In the genomic region with DNA sequence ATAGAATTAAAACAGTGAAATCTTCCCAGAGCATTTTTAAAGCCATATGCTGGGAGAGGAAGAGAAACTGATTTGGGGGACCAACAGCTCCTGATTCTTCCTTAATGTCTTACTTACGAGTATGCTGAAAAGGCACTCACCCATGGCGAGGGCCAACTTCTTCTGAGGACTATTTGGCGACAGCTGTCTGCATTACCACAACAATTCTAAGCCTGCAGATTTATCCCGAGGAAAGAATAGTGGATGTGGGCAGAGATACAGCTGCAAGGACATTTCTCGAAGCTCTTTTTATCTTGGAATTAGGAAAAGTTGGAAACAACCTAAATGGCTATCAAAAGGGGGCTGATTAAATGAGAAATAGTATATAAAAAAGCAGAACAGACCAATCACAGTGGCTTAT, we compare ENCODE assay signal across 20 cellular contexts. TPM values are rescaled to one million over a fixed set of nuclear protein-coding genes. Genes with fewer than 3 reads are reported as not detected.
DNase-seq lines count a peak whose midpoint lies in the region; ATAC-seq and TF ChIP-seq lines count a peak whose summit lies in the region.
"Had no signal": no experiment of that assay in that cellular context is flagged by ENCODE, and none has a peak within 500 bp of the region (broad histone marks: within the 10 kb centered on the region; RNA-seq: fewer than 3 reads in every experiment).

No MANE protein-coding gene starts in this region.

- TF ChIP-seq CTCF in Panc1 (IDR thresholded peaks at IDR 0.05), result no peak
- no peak for TF ChIP-seq CTCF in neural crest cell (conservative IDR thresholded peaks at IDR 0.05)
- TF ChIP-seq CTCF in stomach (IDR thresholded peaks at IDR 0.05), result no peak

- in situ Hi-C loops in Panc1 (cut with HindIII; ENCODE audit: low pct_unique_long_range_greater_than_20kb, low sequenced_read_pairs), result no loop called here

- no peaks in the 10 kb centered on the region for H3K9me3 Mint-ChIP-seq in neural crest cell
- H3K9me3 Mint-ChIP-seq: activated CD4-positive, alpha-beta T cell treated with anti-CD3 and anti-CD28 coated beads, Interleukin-2, amount 10 ng/mL, durations not matched to agents 24 days and 14 days; activated naive CD4-positive, alpha-beta T cell treated with anti-CD3 and anti-CD28 coated beads for 36 hours; activated T-cell treated with anti-CD3 and anti-CD28 coated beads, Interleukin-2, amount 50 U/mL, for 72 hours; memory B cell; T-helper 2 cell treated with Interferon-gamma antibody and Interleukin-4, amounts not matched to agents 5 μg/mL and 100 μg/mL, for 36 hours had no signal

- BruUV-seq in Panc1 (replicated peaks; lab: Mats Ljungman, UMichigan), result no TSS peak

- ATAC-seq in Panc1, result no peak
- ATAC-seq: activated T-cell treated with anti-CD3 and anti-CD28 coated beads, Interleukin-2, amount 50 U/mL, for 72 hours had no signal

- POLR2A ChIA-PET in Panc1 (lab: Charles Lee), result interaction anchor here (0.5 to 1.9 kb wide), 4 partner anchors 9 to 198 kb away, joined by 3 to 9 read pairs (median 3); no protein-coding TSS in a partner anchor

- H3K27ac Mint-ChIP-seq in neural crest cell (ENCODE audit: unreplicated experiment), result peak overlapping the region; percentile 14
- H3K27ac Mint-ChIP-seq: activated CD4-positive, alpha-beta T cell treated with anti-CD3 and anti-CD28 coated beads, Interleukin-2, amount 10 ng/mL, durations not matched to agents 24 days and 14 days; activated naive CD4-positive, alpha-beta T cell treated with anti-CD3 and anti-CD28 coated beads for 36 hours; activated T-cell treated with anti-CD3 and anti-CD28 coated beads, Interleukin-2, amount 50 U/mL, for 72 hours; memory B cell; naive B cell; T-helper 2 cell treated with Interferon-gamma antibody and Interleukin-4, amounts not matched to agents 5 μg/mL and 100 μg/mL, for 36 hours had no signal

- H3K4me3 ChIP-seq in Panc1 (ENCODE audit: low read depth in 2 of 2, low read length in 2 of 2), result no peak overlapping the region
- H3K4me3 ChIP-seq in stomach, result no peak overlapping the region
- H3K4me3 ChIP-seq: HAP-1, right lobe of liver had no signal

- CTCF ChIA-PET in Panc1 (lab: Charles Lee), result no interaction called here

- H3K27me3 Mint-ChIP-seq in neural crest cell (ENCODE audit: low read depth), result no peaks in the 10 kb centered on the region

- no peak for TF ChIP-seq EP300 in stomach (IDR thresholded peaks at IDR 0.05)

- no peak overlapping the region for H3K4me3 Mint-ChIP-seq in neural crest cell
- H3K4me3 Mint-ChIP-seq: activated CD4-positive, alpha-beta T cell treated with anti-CD3 and anti-CD28 coated beads, Interleukin-2, amount 10 ng/mL, durations not matched to agents 24 days and 14 days; activated naive CD4-positive, alpha-beta T cell treated with anti-CD3 and anti-CD28 coated beads for 36 hours; activated T-cell treated with anti-CD3 and anti-CD28 coated beads, Interleukin-2, amount 50 U/mL, for 72 hours; memory B cell; naive B cell; T-helper 2 cell treated with Interferon-gamma antibody and Interleukin-4, amounts not matched to agents 5 μg/mL and 100 μg/mL, for 36 hours had no signal

- peaks cover 4% of the 10 kb centered on the region for H3K4me1 Mint-ChIP-seq in neural crest cell
- H3K4me1 Mint-ChIP-seq: activated CD4-positive, alpha-beta T cell treated with anti-CD3 and anti-CD28 coated beads, Interleukin-2, amount 10 ng/mL, durations not matched to agents 24 days and 14 days; memory B cell; naive B cell had no signal

- H3K4me1 ChIP-seq in Panc1 (ENCODE audit: control insufficient read depth, insufficient read depth, low read length) (peaks cover 53% of the 10 kb centered on the region), stomach (peaks cover 14 to 33% (median 19%) of the 10 kb centered on the region in 4 donors)
- H3K4me1 ChIP-seq: HAP-1, parathyroid adenoma, right lobe of liver had no signal

- TF ChIP-seq POLR2A in stomach (IDR thresholded peaks at IDR 0.05), result no peak

- intact Hi-C loops in Panc1 (cut with micrococcal nuclease; ENCODE audit: unreplicated experiment) (no loop called here), stomach (cut with DNase I; ENCODE audit: low total_unique reads) (no loop called here)

- no peak for DNase-seq in Panc1 (ENCODE audit: low read depth, low spot score)
- peak; percentile 27 for DNase-seq in amniotic epithelial cell (ENCODE audit: low read depth)
- no peak for DNase-seq in neural crest cell (ENCODE audit: low read depth, low spot score)
- no peak for DNase-seq in stomach
- no peak for DNase-seq in GF-D8 (lab: John Stamatoyannopoulos, UW)
- no peak for DNase-seq in NCI-H226
- DNase-seq in stimulated activated CD4-positive, alpha-beta T cell treated with anti-CD3 and anti-CD28 coated beads, Interleukin-2, amount 100 ng/mL, for 48 hours, result no peak
- DNase-seq: activated CD4-positive, alpha-beta T cell treated with anti-CD3 and anti-CD28 coated beads, Interleukin-2, amount 10 ng/mL, durations not matched to agents 24 days and 14 days; activated naive CD4-positive, alpha-beta T cell treated with anti-CD3 and anti-CD28 coated beads for 36 hours; activated T-cell treated with anti-CD3 and anti-CD28 coated beads, Interleukin-2, amount 50 U/mL, for 72 hours; dermis blood vessel endothelial cell; kidney glomerular epithelial cell; naive B cell; NCI-H69; right lobe of liver had no signal

- no peaks in the 10 kb centered on the region for H3K36me3 Mint-ChIP-seq in neural crest cell (ENCODE audit: low read depth)
- H3K36me3 Mint-ChIP-seq: memory B cell, naive B cell had no signal

- H3K27me3 ChIP-seq in Panc1 (ENCODE audit: control insufficient read depth, insufficient read depth, low read length), result no peaks in the 10 kb centered on the region
- H3K27me3 ChIP-seq in stomach, result no peaks in the 10 kb centered on the region
- H3K27me3 ChIP-seq: right lobe of liver had no signal

- H3K27ac ChIP-seq in Panc1 (ENCODE audit: low read length) (peak overlapping the region; percentile 98), stomach (peak overlapping the region in 3 of 5 donors; percentile 34 to 76 (median 71))
- H3K27ac ChIP-seq: KMS-11, parathyroid adenoma, right lobe of liver had no signal

- H3K36me3 ChIP-seq in Panc1 (ENCODE audit: control insufficient read depth, insufficient read depth, low read length), result no peaks in the 10 kb centered on the region
- H3K36me3 ChIP-seq in stomach, result no peaks in the 10 kb centered on the region
- H3K36me3 ChIP-seq: HAP-1, right lobe of liver had no signal

- WGBS in stomach, 5 donors, result 61 to 80% (median 68%) methylated on average over 5 of the region's 5 CpGs

- H3K9me3 ChIP-seq in Panc1 (ENCODE audit: control insufficient read depth, insufficient read depth, low read depth, low read length) (no peaks in the 10 kb centered on the region), stomach (no peaks in the 10 kb centered on the region)
- H3K9me3 ChIP-seq: HAP-1, right lobe of liver had no signal

RNA-seq across cellular contexts. Expression of gene FHL2, which starts 40.3 kb away (rescaled TPM):
- total RNA-seq in Panc1 (2021; ENCODE audit: unreplicated experiment) (378 TPM), neural crest cell (3.8 and 4.8 TPM in 2 replicates), stomach (100 to 1,000 TPM in 1 of 5 donors, 10 to 100 TPM in 4; 42.3 to 118 (median 57.1) TPM)
- polyA plus RNA-seq in Panc1 (2012; ENCODE audit: insufficient read length), result 411 TPM
- 100 to 1,000 TPM in 1 of 3 donors, 10 to 100 TPM in 2; 45.7 to 240 (median 84.2) TPM for polyA plus RNA-seq in stomach
